ENCODE assay signal across 1 cellular context in genomic region chr12:75900781-75901254, GRCh38.
TF ChIP-seq lines count a peak whose summit lies in the region.

No MANE protein-coding gene starts in this region.

TF ChIP-seq in GM23338, 12 proteins besides CTCF, POLR2A, EP300 and RAD21 (continued from another document):
- TF ChIP-seq ZNF462 (CRISPR knock-in tag; IDR thresholded peaks at IDR 0.05) (no peak), CREB1 (CRISPR knock-in tag; IDR thresholded peaks at IDR 0.05; ENCODE audit: low read depth) (no peak), EZH2phosphoT487 (IDR thresholded peaks at IDR 0.05; ENCODE audit: unreplicated experiment) (no peak), EZH2 (IDR thresholded peaks at IDR 0.05; ENCODE audit: low read depth, unreplicated experiment) (no peak)
